ENCODE assay signal across 21 cellular contexts in genomic region chr15:34737379-34737928, GRCh38. TPM values are rescaled to one million over a fixed set of nuclear protein-coding genes. Genes with fewer than 3 reads are reported as not detected.
DNase-seq lines count a peak whose midpoint lies in the region; ATAC-seq and TF ChIP-seq lines count a peak whose summit lies in the region.
"Had no signal": no experiment of that assay in that cellular context is flagged by ENCODE, and none has a peak within 500 bp of the region (broad histone marks: within the 10 kb centered on the region; RNA-seq: fewer than 3 reads in every experiment).

No MANE protein-coding gene starts in this region.

- intact Hi-C loops in heart right ventricle (cut with DNase I) = no loop called here
- intact Hi-C loops in psoas muscle (cut with DNase I) = no loop called here

- no peaks in the 10 kb centered on the region for H3K36me3 ChIP-seq in heart right ventricle
- no peaks in the 10 kb centered on the region for H3K36me3 ChIP-seq in psoas muscle (ENCODE audit: insufficient read depth in 1 of 2, low read depth in 1 of 2)
- H3K36me3 ChIP-seq: transverse colon had no signal

- H3K4me1 ChIP-seq in heart right ventricle (no peaks in the 10 kb centered on the region), psoas muscle (no peaks in the 10 kb centered on the region)
- H3K4me1 ChIP-seq: transverse colon had no signal

- ATAC-seq in heart right ventricle (peak; percentile 80 to 98 (median 96)), psoas muscle (peak; percentile 71 to 91 (median 84)), GM19463 (IDR thresholded peaks at IDR 0.05; ENCODE audit: unreplicated experiment) (no peak), HG03439 (IDR thresholded peaks at IDR 0.05; ENCODE audit: unreplicated experiment) (no peak)
- ATAC-seq: activated CD8-positive, alpha-beta memory T cell treated with anti-CD3 and anti-CD28 coated beads, Interleukin-2, amount 10 ng/mL, durations not matched to agents 7 days and 5 days; left colon; sciatic nerve had no signal

- no peaks in the 10 kb centered on the region for H3K27me3 ChIP-seq in heart right ventricle
- peaks cover 0 to 4% (median 4%) of the 10 kb centered on the region in 3 donors for H3K27me3 ChIP-seq in psoas muscle (ENCODE audit: insufficient read depth in 3 of 3, low read length in 2 of 3)
- H3K27me3 ChIP-seq: transverse colon had no signal

- 36 to 39% methylated on average over 4 of the region's 4 CpGs for WGBS in heart right ventricle, 2 donors
- 19 to 45% (median 25%) methylated on average over 4 of the region's 4 CpGs for WGBS in psoas muscle, 3 donors

- H3K4me3 ChIP-seq in heart right ventricle (no peak overlapping the region), psoas muscle (no peak overlapping the region)
- H3K4me3 ChIP-seq: transverse colon had no signal

- H3K27ac ChIP-seq in heart right ventricle = peak overlapping the region in 2 of 10 donors; percentile 22 to 32
- H3K27ac ChIP-seq in psoas muscle = no peak overlapping the region
- H3K27ac ChIP-seq: transverse colon had no signal

- no peaks in the 10 kb centered on the region for H3K9me3 ChIP-seq in heart right ventricle
- no peaks in the 10 kb centered on the region for H3K9me3 ChIP-seq in psoas muscle
- H3K9me3 ChIP-seq: transverse colon had no signal

- peak; percentile 15 for DNase-seq in NCI-H82 (lab: John Stamatoyannopoulos, UW)
- no peak for DNase-seq in NCI-H82 treated with DMSO at 0.1 percent for 48 hours (lab: John Stamatoyannopoulos, UW; ENCODE audit: unreplicated experiment)
- peak; percentile 11 for DNase-seq in RPMI7951 (ENCODE audit: low read depth)
- DNase-seq in heart right ventricle = peak in 1 of 2 donors; percentile 29
- no peak for DNase-seq in psoas muscle
- no peak for DNase-seq in activated gamma-delta T cell (lab: John Stamatoyannopoulos, UW)
- DNase-seq: activated CD8-positive, alpha-beta memory T cell treated with anti-CD3 and anti-CD28 coated beads, Interleukin-2, amount 10 ng/mL, durations not matched to agents 7 days and 5 days; DMS 273 treated with DMSO at 0.1 percent for 48 hours; effector CD4-positive, alpha-beta T cell; GOT3; left colon; NCI-H1048; NCI-H526 treated with DMSO at 0.1 percent for 48 hours; nucleus accumbens; transverse colon had no signal

- no peak for TF ChIP-seq CTCF in heart right ventricle (IDR thresholded peaks at IDR 0.05)
- TF ChIP-seq CTCF in psoas muscle (IDR thresholded peaks at IDR 0.05) = no peak

RNA-seq across cellular contexts. Expression of gene GJD2, which starts 17.3 kb away (rescaled TPM):
- not detected in 2 replicates for total RNA-seq in RPMI7951 (2014; rRNA removed; shearing (Covaris generic))
- total RNA-seq in heart right ventricle (under 1 TPM in 4 of 10 donors, not detected in 6; 0.07 to 0.13 (median 0.11) TPM), psoas muscle (not detected)
- polyA plus RNA-seq in heart right ventricle (under 1 TPM in 1 of 2 donors, not detected in 1; 0.01 TPM), psoas muscle (not detected)
- total RNA-seq: activated CD8-positive, alpha-beta memory T cell treated with anti-CD3 and anti-CD28 coated beads, Interleukin-2, amount 10 ng/mL, durations not matched to agents 7 days and 5 days; activated T-helper 2 cell treated with anti-CD3 and anti-CD28 coated beads, Interferon-gamma antibody, Interleukin-2, Interleukin-4, amounts not matched to agents 10 μg/mL and 5 μg/mL and 100 μg/mL, durations not matched to agents 14 hours and 24 hours and 36 hours; fibroblast of lung; left colon; sciatic nerve; transverse colon had no signal
- polyA plus RNA-seq: CD14-positive monocyte, fibroblast of lung had no signal

RNA-seq across cellular contexts. Expression of gene ACTC1, which starts 57.9 kb away (rescaled TPM):
- total RNA-seq in RPMI7951 (2014; rRNA removed; shearing (Covaris generic)) = not detected in 2 replicates
- over 10,000 TPM in 8 of 10 donors, 1,000 to 10,000 TPM in 2; 8,176 to 17,444 (median 13,199) TPM for total RNA-seq in heart right ventricle
- polyA plus RNA-seq in heart right ventricle = 1,000 to 10,000 TPM; 3,470 to 5,497 TPM
- 1,000 to 10,000 TPM in 3 of 4 donors, 100 to 1,000 TPM in 1; 219 to 3,379 (median 1,101) TPM for total RNA-seq in psoas muscle
- polyA plus RNA-seq in psoas muscle = 100 to 1,000 TPM in 1 of 3 donors, 10 to 100 TPM in 2; 33.5 to 644 (median 45.9) TPM
- total RNA-seq: activated CD8-positive, alpha-beta memory T cell treated with anti-CD3 and anti-CD28 coated beads, Interleukin-2, amount 10 ng/mL, durations not matched to agents 7 days and 5 days; activated T-helper 2 cell treated with anti-CD3 and anti-CD28 coated beads, Interferon-gamma antibody, Interleukin-2, Interleukin-4, amounts not matched to agents 10 μg/mL and 5 μg/mL and 100 μg/mL, durations not matched to agents 14 hours and 24 hours and 36 hours had no signal
- polyA plus RNA-seq: CD14-positive monocyte had no signal

Comparison
In these comparisons a context has a peak if more than half of its experiments do, and no peak if none do; other contexts are left out.
1. DNase-seq: peak in NCI-H82 (single experiment) and RPMI7951 (single experiment); none in NCI-H82 treated with DMSO at 0.1 percent for 48 hours (single experiment), psoas muscle (0 of 2) and activated gamma-delta T cell (single experiment).
2. ATAC-seq: peak in heart right ventricle (8 of 8) and psoas muscle (4 of 4); none in GM19463 (single experiment) and HG03439 (single experiment).
3. RNA of gene ACTC1, which starts 57.9 kb away (total RNA-seq): 8,176 to 17,444 TPM in heart right ventricle and 219 to 3,379 TPM in psoas muscle; not detected in RPMI7951; every median in the first group is over 100 times any median in the second.